Comparison of ENCODE assay signal across 8 cellular contexts in the genomic region with DNA sequence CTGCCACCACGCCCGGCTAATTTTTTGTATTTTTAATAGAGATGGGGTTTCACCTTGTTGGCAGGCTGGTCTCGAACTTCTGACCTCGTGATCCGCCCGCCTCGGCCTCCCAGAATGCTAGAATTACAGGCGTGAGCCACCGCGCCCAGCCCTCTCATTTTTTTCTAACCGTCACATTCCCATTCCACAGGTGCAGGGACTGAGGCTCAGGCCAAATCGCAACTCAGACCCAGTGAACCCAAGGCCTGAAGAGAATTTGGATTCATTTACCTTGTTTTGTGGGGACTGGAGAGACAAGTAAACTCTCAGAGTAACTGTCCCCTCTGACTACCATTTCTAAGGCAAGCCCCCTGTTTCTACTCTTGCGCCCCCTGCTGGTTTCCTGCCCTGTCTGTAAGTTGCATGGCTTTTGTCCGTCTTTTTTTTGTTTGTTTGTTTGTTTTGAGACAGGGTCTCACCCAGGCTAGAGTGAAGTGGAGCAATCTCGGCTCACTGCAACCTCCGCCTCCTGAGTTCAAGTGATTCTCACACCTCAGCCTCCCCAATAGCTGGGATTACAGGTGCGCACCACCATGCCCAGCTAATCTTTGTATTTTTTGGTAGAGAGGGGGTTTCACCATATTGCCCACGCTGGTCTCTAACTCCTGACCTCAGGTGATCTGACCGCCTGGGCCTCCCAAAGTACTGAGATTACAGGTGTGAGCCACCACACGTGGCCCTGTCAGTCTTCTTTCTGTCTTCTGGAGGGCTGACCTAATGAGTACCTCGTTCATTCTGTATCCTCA. TPM values are rescaled to one million over a fixed set of nuclear protein-coding genes. Genes with fewer than 3 reads are reported as not detected.
DNase-seq lines count a peak whose midpoint lies in the region; ATAC-seq and TF ChIP-seq lines count a peak whose summit lies in the region.

No MANE protein-coding gene starts in this region.

- no peaks in the 10 kb centered on the region for H3K9me3 ChIP-seq in neuronal stem cell (replicated peaks in 1 of 2; ENCODE audit: control insufficient read depth in 2 of 2, insufficient read depth in 1 of 2, low read depth in 1 of 2, low read length in 2 of 2)

- no peak for ATAC-seq in GM21526 (IDR thresholded peaks at IDR 0.05; ENCODE audit: low FRiP score, unreplicated experiment)

- H3K4me1 Mint-ChIP-seq in endothelial cell (ENCODE audit: unreplicated experiment) = peaks cover 16% of the 10 kb centered on the region
- H3K4me1 Mint-ChIP-seq in type B pancreatic cell (ENCODE audit: unreplicated experiment) = peaks cover 12% of the 10 kb centered on the region

- no peak overlapping the region for H4K8ac ChIP-seq in neuronal stem cell (ENCODE audit: low read depth, low read length)

- no peak overlapping the region for H2BK5ac ChIP-seq in neuronal stem cell (ENCODE audit: low read length)

- no peak overlapping the region for H3K27ac ChIP-seq in neuronal stem cell (replicated peaks; ENCODE audit: low read length)

- H2BK15ac ChIP-seq in neuronal stem cell (ENCODE audit: low read length) = no peak overlapping the region

- H3K9ac ChIP-seq in neuronal stem cell (ENCODE audit: low read depth, low read length, poor library complexity) = no peak overlapping the region

- no peak overlapping the region for H2BK120ac ChIP-seq in neuronal stem cell (ENCODE audit: low read depth, low read length)

- H3K4me3 ChIP-seq in neuronal stem cell (ENCODE audit: low read length in 2 of 2) = no peak overlapping the region

- no peak overlapping the region for H3K18ac ChIP-seq in neuronal stem cell (ENCODE audit: low read length)

- H3K4me1 ChIP-seq in neuronal stem cell (ENCODE audit: control insufficient read depth in 2 of 2, insufficient read depth in 1 of 2, low read depth in 1 of 2, low read length in 2 of 2) = peaks cover 16 to 17% of the 10 kb centered on the region in 2 donors

- H3K36me3 ChIP-seq in neuronal stem cell (replicated peaks in 1 of 2; ENCODE audit: control insufficient read depth in 2 of 2, insufficient read depth in 2 of 2, low read length in 2 of 2) = peaks cover 10 to 54% of the 10 kb centered on the region in 2 donors

- H3K27me3 ChIP-seq in neuronal stem cell (ENCODE audit: control insufficient read depth in 3 of 3, insufficient read depth in 3 of 3, low read depth in 1 of 3, low read length in 3 of 3) = no peaks in the 10 kb centered on the region

- H3K23ac ChIP-seq in neuronal stem cell (ENCODE audit: low read depth, low read length, poor library complexity) = no peak overlapping the region

- no peak overlapping the region for H2AFZ ChIP-seq in neuronal stem cell (ENCODE audit: low read length)

- H3K27me3 Mint-ChIP-seq in endothelial cell (ENCODE audit: unreplicated experiment) (peaks cover 10% of the 10 kb centered on the region), type B pancreatic cell (no peaks in the 10 kb centered on the region)

- no peak overlapping the region for H4K91ac ChIP-seq in neuronal stem cell (ENCODE audit: low read depth, low read length, poor library complexity)

- H3K4me3 Mint-ChIP-seq in endothelial cell (ENCODE audit: unreplicated experiment) = peak overlapping the region; percentile 85
- H3K4me3 Mint-ChIP-seq in type B pancreatic cell = peak overlapping the region; percentile 74

- no peak overlapping the region for H2BK12ac ChIP-seq in neuronal stem cell (ENCODE audit: low read length)

- no CpG with 5 or more reads among the region's 21 CpGs for WGBS in neuronal stem cell (ENCODE audit: extremely low coverage in 2 of 2, insufficient read length in 2 of 2, insufficient replicate concordance in 1 of 2), 2 donors

- TF ChIP-seq CTCF in endothelial cell (IDR thresholded peaks at IDR 0.05; ENCODE audit: unreplicated experiment) (peak; percentile 85), type B pancreatic cell (conservative IDR thresholded peaks at IDR 0.05) (peak; percentile 83)

- peak; percentile 68 for DNase-seq in DMS53 (lab: John Stamatoyannopoulos, UW)
- no peak for DNase-seq in DMS53 treated with DMSO at 0.1 percent for 48 hours (lab: John Stamatoyannopoulos, UW; ENCODE audit: unreplicated experiment)
- peak; percentile 34 for DNase-seq in NCI-H748 treated with DMSO at 0.1 percent for 48 hours (lab: John Stamatoyannopoulos, UW)
- DNase-seq in activated CD8-positive, alpha-beta memory T cell treated with anti-CD3 and anti-CD28 coated beads for 48 hours (ENCODE audit: low read depth in 2 of 3, low spot score in 2 of 3) = peak in 2 of 3 experiments; percentile 69 to 80
- DNase-seq in endothelial cell (ENCODE audit: low spot score) = peak; percentile 86
- peak; percentile 57 for DNase-seq in neuronal stem cell (ENCODE audit: low spot score)
- DNase-seq in type B pancreatic cell (ENCODE audit: extremely low spot score, unreplicated experiment) = no peak

- H3K9me3 Mint-ChIP-seq in endothelial cell (ENCODE audit: unreplicated experiment) = no peaks in the 10 kb centered on the region
- H3K9me3 Mint-ChIP-seq in type B pancreatic cell = no peaks in the 10 kb centered on the region

- H3K36me3 Mint-ChIP-seq in endothelial cell (ENCODE audit: low read depth, unreplicated experiment) (peaks cover 13% of the 10 kb centered on the region), type B pancreatic cell (peaks cover 19% of the 10 kb centered on the region)

- peak overlapping the region; percentile 75 for H3K27ac Mint-ChIP-seq in endothelial cell (ENCODE audit: unreplicated experiment)
- H3K27ac Mint-ChIP-seq in type B pancreatic cell = peak overlapping the region; percentile 73

- no peak overlapping the region for H3K4me2 ChIP-seq in neuronal stem cell (ENCODE audit: insufficient read depth, low read length, poor library complexity, severe bottlenecking)

- H3K4ac ChIP-seq in neuronal stem cell (ENCODE audit: low read length) = no peak overlapping the region

- no peak overlapping the region for H2AK5ac ChIP-seq in neuronal stem cell (ENCODE audit: low read depth, low read length)

- H3K79me1 ChIP-seq in neuronal stem cell (ENCODE audit: low read depth, low read length) = peaks cover 11% of the 10 kb centered on the region

- peak overlapping the region; percentile 23 for H3K14ac ChIP-seq in neuronal stem cell (ENCODE audit: low read length)

RNA-seq across cellular contexts. Expression of gene STRN4, which starts 2.3 kb away (rescaled TPM):
- total RNA-seq in endothelial cell (ENCODE audit: unreplicated experiment) (111 TPM), type B pancreatic cell (ENCODE audit: low replicate concordance) (83.4 and 105 TPM in 2 replicates)
- 94.3 TPM for polyA plus RNA-seq in neuronal stem cell (2013, experiment 1 of 2)
- polyA plus RNA-seq in neuronal stem cell (2013, experiment 2 of 2) = 93.2 TPM

RNA-seq across cellular contexts. Expression of gene FKRP, which starts 2.7 kb away (rescaled TPM):
- total RNA-seq in endothelial cell (ENCODE audit: unreplicated experiment) = 22.7 TPM
- polyA plus RNA-seq in neuronal stem cell (2013, experiment 1 of 2) = 16.8 TPM
- polyA plus RNA-seq in neuronal stem cell (2013, experiment 2 of 2) = 16.0 TPM
- total RNA-seq in type B pancreatic cell (ENCODE audit: low replicate concordance) = 24.2 and 38.4 TPM in 2 replicates

RNA-seq across cellular contexts. Expression of gene PRKD2, which starts 31.6 kb away (rescaled TPM):
- 132 TPM for total RNA-seq in endothelial cell (ENCODE audit: unreplicated experiment)
- 37.2 TPM for polyA plus RNA-seq in neuronal stem cell (2013, experiment 1 of 2)
- 37.3 TPM for polyA plus RNA-seq in neuronal stem cell (2013, experiment 2 of 2)
- total RNA-seq in type B pancreatic cell (ENCODE audit: low replicate concordance) = 56.8 and 70.8 TPM in 2 replicates

RNA-seq across cellular contexts. Expression of gene SLC1A5, which starts 39.9 kb away (rescaled TPM):
- 62.6 TPM for total RNA-seq in endothelial cell (ENCODE audit: unreplicated experiment)
- 54.5 TPM for polyA plus RNA-seq in neuronal stem cell (2013, experiment 1 of 2)
- polyA plus RNA-seq in neuronal stem cell (2013, experiment 2 of 2) = 53.6 TPM
- total RNA-seq in type B pancreatic cell (ENCODE audit: low replicate concordance) = 91.4 and 137 TPM in 2 replicates

Comparison
In these comparisons a context has a peak if more than half of its experiments do, and no peak if none do; other contexts are left out.
1. DNase-seq: peak in DMS53 (single experiment), NCI-H748 treated with DMSO at 0.1 percent for 48 hours (single experiment), activated CD8-positive, alpha-beta memory T cell treated with anti-CD3 and anti-CD28 coated beads for 48 hours (2 of 3), endothelial cell (single experiment) and neuronal stem cell (single experiment); none in DMS53 treated with DMSO at 0.1 percent for 48 hours (single experiment) and type B pancreatic cell (single experiment).